ENCODE assay signal across 26 cellular contexts in the genomic region with DNA sequence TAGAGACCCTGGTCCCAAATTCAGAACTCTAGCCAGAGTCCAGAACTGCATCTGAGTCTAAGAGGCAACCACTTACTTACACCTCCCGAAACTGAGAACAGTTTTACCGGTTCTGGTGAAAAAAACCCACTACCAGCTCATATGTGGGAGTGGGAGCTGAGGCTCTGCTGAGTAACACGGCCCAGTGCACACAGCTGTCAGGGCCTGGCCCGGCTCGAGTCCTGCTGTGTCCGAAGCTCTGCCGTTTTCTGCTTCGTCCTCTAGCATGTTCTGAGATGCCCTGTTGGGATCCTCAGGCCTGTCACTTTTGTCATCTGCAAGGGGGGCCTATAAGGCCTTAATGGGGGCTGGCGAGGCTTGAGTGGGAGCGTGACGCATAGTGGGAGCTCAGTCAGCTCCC.
"Had no signal": no experiment of that assay in that cellular context is flagged by ENCODE, and none has a peak within 500 bp of the region (broad histone marks: within the 10 kb centered on the region; RNA-seq: fewer than 3 reads in every experiment).

No MANE protein-coding gene starts in this region.

- H3K9me3 Mint-ChIP-seq: activated CD4-positive, alpha-beta memory T cell treated with anti-CD3 and anti-CD28 coated beads for 36 hours; activated CD4-positive, alpha-beta T cell treated with anti-CD3 and anti-CD28 coated beads, Interleukin-2, amount 10 ng/mL, durations not matched to agents 24 days and 14 days; activated T-helper 17 cell treated with anti-CD3 and anti-CD28 coated beads, Interleukin-2, amount 50 U/mL, for 72 hours; nephron; T-helper 1 cell treated with Interleukin-12 subunit alpha and Interleukin-12 subunit beta and Interleukin-4 antibody, amounts not matched to agents 30 μg/mL and 1 μg/mL, for 36 hours had no signal

- H3K27me3 Mint-ChIP-seq: activated CD4-positive, alpha-beta memory T cell treated with anti-CD3 and anti-CD28 coated beads for 36 hours; activated CD4-positive, alpha-beta T cell treated with anti-CD3 and anti-CD28 coated beads, Interleukin-2, amount 10 ng/mL, durations not matched to agents 24 days and 14 days; activated T-helper 17 cell treated with anti-CD3 and anti-CD28 coated beads, Interleukin-2, amount 50 U/mL, for 72 hours had no signal

- H3K4me3 Mint-ChIP-seq: activated CD4-positive, alpha-beta memory T cell treated with anti-CD3 and anti-CD28 coated beads for 36 hours; activated CD4-positive, alpha-beta T cell treated with anti-CD3 and anti-CD28 coated beads, Interleukin-2, amount 10 ng/mL, durations not matched to agents 24 days and 14 days; activated T-helper 17 cell treated with anti-CD3 and anti-CD28 coated beads, Interleukin-2, amount 50 U/mL, for 72 hours; nephron; T-helper 1 cell treated with Interleukin-12 subunit alpha and Interleukin-12 subunit beta and Interleukin-4 antibody, amounts not matched to agents 30 μg/mL and 1 μg/mL, for 36 hours had no signal

- ATAC-seq: activated T-helper 17 cell treated with anti-CD3 and anti-CD28 coated beads, Interleukin-2, amount 50 U/mL, for 72 hours; mucosa of descending colon; pancreas; psoas muscle had no signal

- H3K4me2 ChIP-seq: smooth muscle cell had no signal

- H3K9me3 ChIP-seq: esophagus squamous epithelium, left ventricle myocardium inferior, mucosa of descending colon, pancreas, psoas muscle, transverse colon had no signal

- H3K36me3 ChIP-seq: pancreas had no signal

- H3K27ac ChIP-seq: esophagus squamous epithelium, left ventricle myocardium inferior, pancreas, psoas muscle, transverse colon had no signal

- DNase-seq: activated CD4-positive, alpha-beta memory T cell treated with anti-CD3 and anti-CD28 coated beads for 36 hours; activated CD4-positive, alpha-beta T cell treated with anti-CD3 and anti-CD28 coated beads, Interleukin-2, amount 10 ng/mL, durations not matched to agents 24 days and 14 days; activated CD4-positive, CD25-positive, alpha-beta regulatory T cell treated with anti-CD3 and anti-CD28 coated beads, Interleukin-2, amount 50 U/mL, for 72 hours; activated CD8-positive, alpha-beta memory T cell treated with anti-CD3 and anti-CD28 coated beads, Interleukin-2, amount 50 U/mL, for 4 hours; activated gamma-delta T cell treated with Interleukin-2 at 50 U/mL for 16 hours; activated naive CD4-positive, alpha-beta T cell treated with anti-CD3 and anti-CD28 coated beads, Interleukin-2, amount 50 U/mL, for 16 hours; activated T-cell treated with anti-CD3 and anti-CD28 coated beads, Interleukin-2, amount 50 U/mL, for 1 hour; amniotic stem cell; caudate nucleus; cortex of kidney; esophagus squamous epithelium; left ventricle myocardium inferior; mucosa of descending colon; pancreas; psoas muscle; stimulated activated CD4-positive, alpha-beta T cell treated with anti-CD3 and anti-CD28 coated beads, Interleukin-1b, Interleukin-23, amount 100 ng/mL, for 48 hours; stimulated activated CD4-positive, alpha-beta T cell treated with anti-CD3 and anti-CD28 coated beads, Interleukin-4, amount 100 ng/mL, for 4 hours; stimulated activated CD8-positive, alpha-beta memory T cell treated with anti-CD3 and anti-CD28 coated beads, Interleukin-4, amount 100 ng/mL, for 48 hours; stimulated activated naive CD4-positive, alpha-beta T cell treated with Interleukin-2 at 50 U/mL for 16 hours; T-helper 9 cell; transverse colon had no signal

- H3K4me3 ChIP-seq: esophagus squamous epithelium, left ventricle myocardium inferior, lung, mucosa of descending colon, pancreas, psoas muscle, smooth muscle cell, transverse colon had no signal

- H3K27ac Mint-ChIP-seq: activated CD4-positive, alpha-beta memory T cell treated with anti-CD3 and anti-CD28 coated beads for 36 hours; activated CD4-positive, alpha-beta T cell treated with anti-CD3 and anti-CD28 coated beads, Interleukin-2, amount 10 ng/mL, durations not matched to agents 24 days and 14 days; T-helper 1 cell treated with Interleukin-12 subunit alpha and Interleukin-12 subunit beta and Interleukin-4 antibody, amounts not matched to agents 30 μg/mL and 1 μg/mL, for 36 hours had no signal

- H3K27me3 ChIP-seq: esophagus squamous epithelium, pancreas, transverse colon had no signal
